13 cellular contexts compared by ENCODE assay signal in genomic region chr16:73024571-73025105, GRCh38.
"Had no signal": no experiment of that assay in that cellular context is flagged by ENCODE, and none has a peak within 500 bp of the region (broad histone marks: within the 10 kb centered on the region; RNA-seq: fewer than 3 reads in every experiment).

No MANE protein-coding gene starts in this region.

- H3K9me3 Mint-ChIP-seq: activated CD4-positive, alpha-beta T cell treated with anti-CD3 and anti-CD28 coated beads, Interleukin-2, amount 10 ng/mL, durations not matched to agents 7 days and 5 days; neural crest cell; stimulated activated naive B cell treated with anti-CD40 and anti-IgM and Interleukin-4, amounts not matched to agents 10 μg/mL and 1 μg/mL and 100 μg/mL, for 72 hours; T-helper 2 cell treated with Interferon-gamma antibody and Interleukin-4, amounts not matched to agents 5 μg/mL and 100 μg/mL, for 36 hours had no signal

- ATAC-seq: stimulated activated naive B cell treated with anti-CD40 and anti-IgM and Interleukin-4, amounts not matched to agents 10 μg/mL and 1 μg/mL and 100 μg/mL, for 72 hours had no signal

- H3K4me3 ChIP-seq: dorsolateral prefrontal cortex had no signal

- H3K4me1 Mint-ChIP-seq: activated CD4-positive, alpha-beta T cell treated with anti-CD3 and anti-CD28 coated beads, Interleukin-2, amount 10 ng/mL, durations not matched to agents 7 days and 5 days had no signal

- DNase-seq: activated CD4-positive, alpha-beta T cell treated with anti-CD3 and anti-CD28 coated beads, Interleukin-2, amount 10 ng/mL, durations not matched to agents 7 days and 5 days; activated CD4-positive, CD25-positive, alpha-beta regulatory T cell; activated naive CD4-positive, alpha-beta T cell treated with anti-CD3 and anti-CD28 coated beads, Interleukin-2, amount 50 U/mL, for 16 hours; activated T-cell treated with anti-CD3 and anti-CD28 coated beads for 4 hours; dorsolateral prefrontal cortex; hypothalamus; kidney; mesendoderm; stimulated activated CD4-positive, alpha-beta T cell treated with anti-CD3 and anti-CD28 coated beads, Interleukin-4, amount 100 ng/mL, for 1 hour; stimulated activated naive B cell treated with anti-CD40 and anti-IgM and Interleukin-4, amounts not matched to agents 10 μg/mL and 1 μg/mL and 100 μg/mL, for 72 hours; SW 1271 had no signal

- H3K27ac Mint-ChIP-seq: activated CD4-positive, alpha-beta T cell treated with anti-CD3 and anti-CD28 coated beads, Interleukin-2, amount 10 ng/mL, durations not matched to agents 7 days and 5 days; T-helper 2 cell treated with Interferon-gamma antibody and Interleukin-4, amounts not matched to agents 5 μg/mL and 100 μg/mL, for 36 hours had no signal

- H3K4me3 Mint-ChIP-seq: activated CD4-positive, alpha-beta T cell treated with anti-CD3 and anti-CD28 coated beads, Interleukin-2, amount 10 ng/mL, durations not matched to agents 7 days and 5 days; neural crest cell; stimulated activated naive B cell treated with anti-CD40 and anti-IgM and Interleukin-4, amounts not matched to agents 10 μg/mL and 1 μg/mL and 100 μg/mL, for 72 hours; T-helper 2 cell treated with Interferon-gamma antibody and Interleukin-4, amounts not matched to agents 5 μg/mL and 100 μg/mL, for 36 hours had no signal

- H3K36me3 Mint-ChIP-seq: stimulated activated naive B cell treated with anti-CD40 and anti-IgM and Interleukin-4, amounts not matched to agents 10 μg/mL and 1 μg/mL and 100 μg/mL, for 72 hours had no signal

- H3K27me3 Mint-ChIP-seq: activated CD4-positive, alpha-beta T cell treated with anti-CD3 and anti-CD28 coated beads, Interleukin-2, amount 10 ng/mL, durations not matched to agents 7 days and 5 days had no signal
